20 cellular contexts compared by ENCODE assay signal in the genomic region with DNA sequence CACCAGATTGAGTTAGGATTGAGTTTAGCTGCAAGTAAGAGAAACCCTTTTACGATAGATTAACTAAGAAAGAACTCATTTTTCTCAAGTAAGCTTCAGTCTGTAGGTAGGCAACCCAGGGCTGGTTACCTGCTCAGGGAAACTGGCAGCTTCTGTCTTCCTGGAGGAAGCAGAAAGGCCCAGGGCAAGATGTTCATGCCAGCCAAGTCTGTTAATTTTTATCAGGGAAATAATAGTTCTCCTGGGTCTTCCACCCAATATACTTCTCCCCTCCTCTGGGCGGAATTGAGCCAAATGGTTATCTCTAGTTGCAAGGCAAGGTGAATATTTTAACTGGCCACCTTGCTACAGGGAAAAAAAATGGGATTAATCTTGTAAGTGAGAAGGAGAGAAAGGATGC.
"Had no signal": no experiment of that assay in that cellular context is flagged by ENCODE, and none has a peak within 500 bp of the region (broad histone marks: within the 10 kb centered on the region; RNA-seq: fewer than 3 reads in every experiment).

No MANE protein-coding gene starts in this region.

- H3K4me3 Mint-ChIP-seq: dendritic cell treated with granulocyte-macrophage colony-stimulating factor and Interleukin-4, amounts not matched to agents 40 ng/mL and 50 ng/mL, for 4 days; memory B cell; mesothelial cell of epicardium; stimulated activated naive B cell treated with anti-CD40 and anti-IgM and Interleukin-4, amounts not matched to agents 10 μg/mL and 1 μg/mL and 100 μg/mL, for 72 hours; stimulated activated naive CD8-positive, alpha-beta T cell treated with anti-CD3 and anti-CD28 coated beads, Interleukin-15, amount 100 ng/mL, for 72 hours had no signal

- H3K36me3 ChIP-seq: esophagus squamous epithelium, left ventricle myocardium inferior, lower lobe of right lung, neutrophil had no signal

- DNase-seq: esophagus squamous epithelium; foreskin fibroblast; kidney; left cardiac atrium; left ventricle myocardium inferior; lower lobe of right lung; posterior cingulate gyrus; spleen; stimulated activated CD4-positive, alpha-beta T cell treated with anti-CD3 and anti-CD28 coated beads, Interleukin-15, amount 100 ng/mL, for 24 hours; stimulated activated CD4-positive, alpha-beta T cell treated with anti-CD3 and anti-CD28 coated beads, Interleukin-1b, Interleukin-23, amount 100 ng/mL, for 48 hours; stimulated activated CD4-positive, alpha-beta T cell treated with anti-CD3 and anti-CD28 coated beads, Interleukin-4, amount 100 ng/mL, for 24 hours; stimulated activated naive B cell treated with anti-CD40 and anti-IgM and Interleukin-4, amounts not matched to agents 10 μg/mL and 1 μg/mL and 100 μg/mL, for 72 hours; stimulated activated naive CD8-positive, alpha-beta T cell treated with anti-CD3 and anti-CD28 coated beads, Interleukin-15, amount 100 ng/mL, for 72 hours; testis; trophoblast cell had no signal

- H3K9me3 ChIP-seq: lower lobe of right lung, testis had no signal

- ATAC-seq: left cardiac atrium; lower lobe of right lung; sciatic nerve; stimulated activated naive B cell treated with anti-CD40 and anti-IgM and Interleukin-4, amounts not matched to agents 10 μg/mL and 1 μg/mL and 100 μg/mL, for 72 hours; stimulated activated naive CD8-positive, alpha-beta T cell treated with anti-CD3 and anti-CD28 coated beads, Interleukin-15, amount 100 ng/mL, for 72 hours had no signal

- H3K27ac Mint-ChIP-seq: dendritic cell treated with granulocyte-macrophage colony-stimulating factor and Interleukin-4, amounts not matched to agents 40 ng/mL and 50 ng/mL, for 4 days; memory B cell; mesothelial cell of epicardium; stimulated activated naive B cell treated with anti-CD40 and anti-IgM and Interleukin-4, amounts not matched to agents 10 μg/mL and 1 μg/mL and 100 μg/mL, for 72 hours; stimulated activated naive CD8-positive, alpha-beta T cell treated with anti-CD3 and anti-CD28 coated beads, Interleukin-15, amount 100 ng/mL, for 72 hours had no signal

- H3K27ac ChIP-seq: lower lobe of right lung, neutrophil, spleen, testis had no signal

- H3K4me1 Mint-ChIP-seq: mesothelial cell of epicardium had no signal

- H3K27me3 Mint-ChIP-seq: dendritic cell treated with granulocyte-macrophage colony-stimulating factor and Interleukin-4, amounts not matched to agents 40 ng/mL and 50 ng/mL, for 4 days; memory B cell; stimulated activated naive B cell treated with anti-CD40 and anti-IgM and Interleukin-4, amounts not matched to agents 10 μg/mL and 1 μg/mL and 100 μg/mL, for 72 hours; stimulated activated naive CD8-positive, alpha-beta T cell treated with anti-CD3 and anti-CD28 coated beads, Interleukin-15, amount 100 ng/mL, for 72 hours had no signal

- H3K4me3 ChIP-seq: esophagus squamous epithelium, left ventricle myocardium inferior, lower lobe of right lung, spleen, testis had no signal

- H3K27me3 ChIP-seq: esophagus squamous epithelium, neutrophil, spleen, testis had no signal
